ENCODE assay signal across 1 cellular context in the genomic region with DNA sequence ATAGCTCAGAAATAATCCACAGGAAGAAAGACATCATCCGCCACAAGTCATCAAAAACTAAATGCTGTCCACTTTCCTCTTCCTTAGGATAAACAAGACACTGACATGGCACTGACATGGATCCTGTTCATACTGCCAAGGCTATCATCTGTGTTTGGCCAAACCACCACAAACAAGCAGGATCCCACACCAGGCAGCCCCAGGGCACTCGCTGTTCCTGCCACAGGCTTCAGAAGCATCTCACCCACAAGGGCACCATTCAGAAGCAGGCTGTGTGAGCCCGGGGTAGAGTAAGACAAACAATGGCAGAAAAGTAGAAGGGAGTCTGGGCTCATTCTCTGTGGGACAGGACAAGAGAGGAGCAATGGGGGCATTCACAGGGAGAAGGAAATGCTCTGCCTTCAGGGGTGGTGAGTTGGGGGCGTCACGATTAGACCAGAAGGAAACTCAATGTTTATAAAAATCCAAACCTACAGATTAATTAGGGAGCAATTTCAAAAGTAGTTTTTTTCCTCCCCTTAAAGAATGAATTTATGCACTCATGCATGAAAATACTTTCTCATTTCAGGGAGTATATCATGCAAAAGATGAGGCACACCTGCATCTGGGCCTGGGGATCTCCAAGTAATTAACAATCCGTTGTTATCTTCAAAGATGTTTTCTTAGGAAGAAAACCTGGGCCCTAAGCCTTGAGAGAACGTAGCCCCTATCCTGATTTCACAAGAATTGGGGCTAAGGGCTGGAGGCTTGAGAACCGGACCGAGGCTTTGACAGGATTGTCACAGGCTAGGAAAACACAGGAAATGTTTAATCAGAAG.
TF ChIP-seq lines count a peak whose summit lies in the region.

No MANE protein-coding gene starts in this region.

TF ChIP-seq in HEK293, 187 proteins besides CTCF, POLR2A, EP300 and RAD21 (continued from another document):
- TF ChIP-seq, protein P1, sequence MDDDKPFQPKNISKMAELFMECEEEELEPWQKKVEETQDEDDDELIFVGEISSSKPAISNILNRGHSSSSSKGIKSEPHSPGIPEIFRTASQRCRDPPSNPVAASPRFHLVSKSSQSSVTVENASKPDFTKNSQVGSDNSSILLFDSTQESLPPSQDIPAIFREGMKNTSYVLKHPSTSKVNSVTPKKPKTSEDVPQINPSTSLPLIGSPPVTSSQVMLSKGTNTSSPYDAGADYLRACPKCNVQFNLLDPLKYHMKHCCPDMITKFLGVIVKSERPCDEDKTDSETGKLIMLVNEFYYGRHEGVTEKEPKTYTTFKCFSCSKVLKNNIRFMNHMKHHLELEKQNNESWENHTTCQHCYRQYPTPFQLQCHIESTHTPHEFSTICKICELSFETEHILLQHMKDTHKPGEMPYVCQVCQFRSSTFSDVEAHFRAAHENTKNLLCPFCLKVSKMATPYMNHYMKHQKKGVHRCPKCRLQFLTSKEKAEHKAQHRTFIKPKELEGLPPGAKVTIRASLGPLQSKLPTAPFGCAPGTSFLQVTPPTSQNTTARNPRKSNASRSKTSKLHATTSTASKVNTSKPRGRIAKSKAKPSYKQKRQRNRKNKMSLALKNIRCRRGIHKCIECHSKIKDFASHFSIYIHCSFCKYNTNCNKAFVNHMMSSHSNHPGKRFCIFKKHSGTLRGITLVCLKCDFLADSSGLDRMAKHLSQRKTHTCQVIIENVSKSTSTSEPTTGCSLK (tag by site-specific recombination; IDR thresholded peaks at IDR 0.05), result no peak
- TF ChIP-seq IKZF3 (tag by site-specific recombination; IDR thresholded peaks at IDR 0.05) (0 out of 2 replicates have a peak, but pooled peaks have one; percentile 22), ZNF561 (tag by site-specific recombination; IDR thresholded peaks at IDR 0.05; ENCODE audit: borderline replicate concordance) (no peak), ZNF394 (tag by site-specific recombination; IDR thresholded peaks at IDR 0.05; ENCODE audit: borderline replicate concordance) (no peak), ZNF302 (tag by site-specific recombination; IDR thresholded peaks at IDR 0.05; ENCODE audit: low read depth) (no peak), ZNF354C (tag by site-specific recombination; IDR thresholded peaks at IDR 0.05; ENCODE audit: borderline replicate concordance, low read depth) (no peak), ZNF518A (tag by site-specific recombination; conservative IDR thresholded peaks at IDR 0.05; ENCODE audit: low read depth) (no peak), ZNF623 (tag by site-specific recombination; IDR thresholded peaks at IDR 0.05) (no peak), ZNF596 (tag by site-specific recombination; IDR thresholded peaks at IDR 0.05) (0 out of 2 replicates have a peak, but pooled peaks have one; percentile 8), ZNF449 (tag by site-specific recombination; IDR thresholded peaks at IDR 0.05) (no peak), ZNF548 (tag by site-specific recombination; IDR thresholded peaks at IDR 0.05) (no peak), OSR2 (tag by site-specific recombination; IDR thresholded peaks at IDR 0.05) (0 out of 2 replicates have a peak, but pooled peaks have one; percentile 49), ZBTB17 (tag by site-specific recombination; IDR thresholded peaks at IDR 0.05) (0 out of 2 replicates have a peak, but pooled peaks have one; percentile 29), ZNF16 (tag by site-specific recombination; IDR thresholded peaks at IDR 0.05; ENCODE audit: low read depth) (no peak), ZBTB8A (tag by site-specific recombination; IDR thresholded peaks at IDR 0.05) (0 out of 2 replicates have a peak, but pooled peaks have one; percentile 31), ZSCAN4 (tag by site-specific recombination; IDR thresholded peaks at IDR 0.05) (no peak), TSHZ1 (tag by site-specific recombination; IDR thresholded peaks at IDR 0.05; ENCODE audit: borderline replicate concordance) (peak; percentile 16; the same call in 1 of the 2 replicates), ZNF10 (tag by site-specific recombination; IDR thresholded peaks at IDR 0.05) (no peak), ZNF169 (tag by site-specific recombination; IDR thresholded peaks at IDR 0.05) (no peak), KLF7 (tag by site-specific recombination; IDR thresholded peaks at IDR 0.05; ENCODE audit: borderline replicate concordance) (no peak), ZNF624 (tag by site-specific recombination; IDR thresholded peaks at IDR 0.05) (no peak), ZNF830 (tag by site-specific recombination; IDR thresholded peaks at IDR 0.05; ENCODE audit: low read depth) (no peak), ZNF350 (tag by site-specific recombination; IDR thresholded peaks at IDR 0.05) (no peak), ZFHX2 (tag by site-specific recombination; conservative IDR thresholded peaks at IDR 0.05) (no peak), KLF1 (tag by site-specific recombination; IDR thresholded peaks at IDR 0.05) (no peak), TCF7L2 (IDR thresholded peaks at IDR 0.05; ENCODE audit: borderline replicate concordance, low read depth, low read length) (no peak)
- TF ChIP-seq, protein P2, sequence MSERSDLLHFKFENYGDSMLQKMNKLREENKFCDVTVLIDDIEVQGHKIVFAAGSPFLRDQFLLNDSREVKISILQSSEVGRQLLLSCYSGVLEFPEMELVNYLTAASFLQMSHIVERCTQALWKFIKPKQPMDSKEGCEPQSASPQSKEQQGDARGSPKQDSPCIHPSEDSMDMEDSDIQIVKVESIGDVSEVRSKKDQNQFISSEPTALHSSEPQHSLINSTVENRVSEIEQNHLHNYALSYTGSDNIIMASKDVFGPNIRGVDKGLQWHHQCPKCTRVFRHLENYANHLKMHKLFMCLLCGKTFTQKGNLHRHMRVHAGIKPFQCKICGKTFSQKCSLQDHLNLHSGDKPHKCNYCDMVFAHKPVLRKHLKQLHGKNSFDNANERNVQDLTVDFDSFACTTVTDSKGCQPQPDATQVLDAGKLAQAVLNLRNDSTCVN (tag by site-specific recombination; optimal IDR thresholded peaks at IDR 0.05), result no peak
- TF ChIP-seq, protein P3, sequence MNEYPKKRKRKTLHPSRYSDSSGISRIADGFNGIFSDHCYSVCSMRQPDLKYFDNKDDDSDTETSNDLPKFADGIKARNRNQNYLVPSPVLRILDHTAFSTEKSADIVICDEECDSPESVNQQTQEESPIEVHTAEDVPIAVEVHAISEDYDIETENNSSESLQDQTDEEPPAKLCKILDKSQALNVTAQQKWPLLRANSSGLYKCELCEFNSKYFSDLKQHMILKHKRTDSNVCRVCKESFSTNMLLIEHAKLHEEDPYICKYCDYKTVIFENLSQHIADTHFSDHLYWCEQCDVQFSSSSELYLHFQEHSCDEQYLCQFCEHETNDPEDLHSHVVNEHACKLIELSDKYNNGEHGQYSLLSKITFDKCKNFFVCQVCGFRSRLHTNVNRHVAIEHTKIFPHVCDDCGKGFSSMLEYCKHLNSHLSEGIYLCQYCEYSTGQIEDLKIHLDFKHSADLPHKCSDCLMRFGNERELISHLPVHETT (tag by site-specific recombination; IDR thresholded peaks at IDR 0.05), result no peak
TF ChIP-seq in HEK293: peak in this region for 9.
